20 cellular contexts compared by ENCODE assay signal in genomic region chrX:16745659-16746058, GRCh38. TPM values are rescaled to one million over a fixed set of nuclear protein-coding genes. Genes with fewer than 3 reads are reported as not detected.
DNase-seq lines count a peak whose midpoint lies in the region; ATAC-seq, FAIRE-seq and TF ChIP-seq lines count a peak whose summit lies in the region.
"Had no signal": no experiment of that assay in that cellular context is flagged by ENCODE, and none has a peak within 500 bp of the region (broad histone marks: within the 10 kb centered on the region; RNA-seq: fewer than 3 reads in every experiment).

No MANE protein-coding gene starts in this region.

- 12% methylated on average over 3 of the region's 5 CpGs for WGBS in HepG2 (ENCODE audit: low lambda C conversion rate)

- intact Hi-C loops in HepG2 (cut with micrococcal nuclease; ENCODE audit: unreplicated experiment) = loop anchor here (1.0 kb wide), 1 partner anchor 25 kb away; no protein-coding TSS in a partner anchor

- no peak overlapping the region for H2AFZ ChIP-seq in HepG2 (ENCODE audit: low read length)

- H3K4me2 ChIP-seq in HepG2 (ENCODE audit: low read depth, low read length) = peak overlapping the region; percentile 53; the same call in 1 of the 2 replicates

- no peaks in the 10 kb centered on the region for H3K9me3 ChIP-seq in HepG2 (ENCODE audit: low read length)
- H3K9me3 ChIP-seq: BE2C, HAP-1, SJCRH30 had no signal

- peaks cover 5% of the 10 kb centered on the region; the same call in 1 of the 2 replicates for H4K20me1 ChIP-seq in HepG2 (ENCODE audit: insufficient read depth, low read length)

- ATAC-seq in HepG2 (peak; percentile 87), HG03457 (IDR thresholded peaks at IDR 0.05; ENCODE audit: unreplicated experiment) (no peak)
- ATAC-seq: GM12878 had no signal

- DNase-seq in NCI-H2029 treated with DMSO at 0.1 percent for 48 hours (lab: John Stamatoyannopoulos, UW) (peak; percentile 2), NCI-H2029 (lab: John Stamatoyannopoulos, UW) (no peak), DMS53 (lab: John Stamatoyannopoulos, UW) (peak; percentile 63), NCI-H2227 treated with DMSO at 0.1 percent for 48 hours (lab: John Stamatoyannopoulos, UW) (peak; percentile 47), HepG2 (ENCODE audit: low spot score) (peak; percentile 73), GM10266 (ENCODE audit: extremely low spot score) (no peak), NCI-H82 (lab: John Stamatoyannopoulos, UW) (no peak)
- DNase-seq: BE2C; CD4-positive, CD25-positive, alpha-beta regulatory T cell; COR-L47; GF-D8; IMR-90; NCI-H1694 treated with DMSO at 0.1 percent for 48 hours; NCI-H2171 treated with DMSO at 0.1 percent for 48 hours; SJCRH30 had no signal

- peak in 1 of 2 experiments; percentile 45; a peak in 2 of 4 replicates for TF ChIP-seq EP300 in HepG2 (IDR thresholded peaks at IDR 0.05; ENCODE audit: low read depth in 2 of 2, low read length in 2 of 2)
- no peak for TF ChIP-seq EP300 in HepG2 (CRISPR knock-in tag; IDR thresholded peaks at IDR 0.05; ENCODE audit: borderline replicate concordance)

- CTCF ChIA-PET in HepG2 (lab: Yijun Ruan, JAX; ENCODE audit: low intra/inter-chr PET ratio, low total read pairs) = no interaction called here

- H3K27me3 ChIP-seq in HepG2 (ENCODE audit: control insufficient read depth in 1 of 2, insufficient read depth in 2 of 2, low read length in 2 of 2) = no peaks in the 10 kb centered on the region
- H3K27me3 ChIP-seq: BE2C, SJCRH30 had no signal

- no TSS peak for BruUV-seq in HepG2 (replicated peaks; lab: Mats Ljungman, UMichigan)

- no peak overlapping the region for H3K9ac ChIP-seq in HepG2 (ENCODE audit: insufficient read depth, low read depth, low read length)

- in situ Hi-C loops in HepG2 (cut with HindIII; ENCODE audit: extremely low pct_ligation_motif_present, low pct_unique_long_range_greater_than_20kb) = no loop called here

- peak; percentile 96 for FAIRE-seq in HepG2 (lab: Jason Lieb, UNC)
- FAIRE-seq: A204.1, GM12878 had no signal

- TF ChIP-seq CTCF in HepG2 (CRISPR knock-in tag; IDR thresholded peaks at IDR 0.05) (no peak), GM10266 (IDR thresholded peaks at IDR 0.05; ENCODE audit: control insufficient read depth, insufficient read depth, low read depth, missing control alignments) (no peak)

- H3K27ac ChIP-seq in HepG2 (ENCODE audit: extremely low read length, insufficient read depth, low read length) = no peak overlapping the region
- H3K27ac ChIP-seq: HL-60, SJCRH30 had no signal

- H3K4me1 ChIP-seq in HepG2 (ENCODE audit: insufficient read depth, low read length) = peaks cover 18% of the 10 kb centered on the region
- H3K4me1 ChIP-seq: BE2C, HAP-1, SJCRH30 had no signal

- H3K79me2 ChIP-seq in HepG2 (ENCODE audit: insufficient read depth, low read length) = no peaks in the 10 kb centered on the region

- TF ChIP-seq RAD21 in HepG2 (CRISPR knock-in tag; IDR thresholded peaks at IDR 0.05) = no peak

- TF ChIP-seq POLR2A in HepG2 (IDR thresholded peaks at IDR 0.05; ENCODE audit: insufficient read depth in 1 of 2, low read depth in 2 of 2, low read length in 2 of 2) = no peak

- POLR2A ChIA-PET in HepG2 (lab: Yijun Ruan, JAX) = interaction anchor here (0.6 to 4.9 kb wide), 4 partner anchors 24 to 33 kb away, joined by 4 to 28 read pairs (median 14); partner anchors contain the start of genes CTPS2 and SYAP1

- peaks cover 0 to 15% of the 10 kb centered on the region in 2 experiments; a peak in 2 of 5 replicates for H3K36me3 ChIP-seq in HepG2 (replicated peaks in 1 of 2; ENCODE audit: control insufficient read depth in 1 of 2, insufficient read depth in 2 of 2, low read length in 2 of 2)

- H3K4me3 ChIP-seq in HepG2 (replicated peaks in 1 of 3; ENCODE audit: insufficient read depth in 1 of 3, low read depth in 2 of 3, low read length in 3 of 3) = no peak overlapping the region
- H3K4me3 ChIP-seq: GM12878, HAP-1, SJCRH30 had no signal

TF ChIP-seq in HepG2, 621 proteins besides CTCF, POLR2A, EP300 and RAD21 (continues in another document):
- TF ChIP-seq KAT8 (CRISPR knock-in tag; IDR thresholded peaks at IDR 0.05) (no peak), TCF7 (IDR thresholded peaks at IDR 0.05; ENCODE audit: low read depth) (peak; percentile 42; the same call in 1 of the 2 replicates)

RNA-seq across cellular contexts. Expression of gene SYAP1, which starts 26.2 kb away (rescaled TPM):
- total RNA-seq in HepG2 (2016; rRNA removed; fragmentation: Illumina TruSeq; extraction: Trizol) = 18.5 and 25.3 TPM in 2 replicates
- 1.8 and 2.4 TPM in 2 replicates for total RNA-seq in HepG2 (2016; cell fraction: cytosol; rRNA removed; fragmentation: Illumina TruSeq; extraction: Trizol; ENCODE audit: low read depth)
- total RNA-seq in HepG2 (2016; cell fraction: insoluble cytoplasmic fraction; rRNA removed; fragmentation: Illumina TruSeq; extraction: Trizol) = 17.7 and 30.0 TPM in 2 replicates
- total RNA-seq in HepG2 (2016; cell fraction: membrane; rRNA removed; fragmentation: Illumina TruSeq; extraction: Trizol) = 6.9 and 7.3 TPM in 2 replicates
- total RNA-seq in HepG2 (2016; cell fraction: nucleus; rRNA removed; fragmentation: Illumina TruSeq; extraction: Trizol) = 10.0 and 11.8 TPM in 2 replicates
- polyA plus RNA-seq in HepG2 (2011; rRNA removed) = 4.3 and 4.9 TPM in 2 replicates
- polyA plus RNA-seq in HepG2 (2011; cell fraction: cytosol; rRNA removed) = 4.1 and 4.7 TPM in 2 replicates
- 1.4 and 2.1 TPM in 2 replicates for polyA plus RNA-seq in HepG2 (2011; cell fraction: nucleus; rRNA removed)
- 9.0 and 13.4 TPM in 2 replicates for polyA plus RNA-seq in HepG2 (2012)
- polyA plus RNA-seq in HepG2 (2016; cell fraction: cytosol; fragmentation: Illumina TruSeq; extraction: Trizol; ENCODE audit: low read depth) = 2.0 and 2.2 TPM in 2 replicates
- polyA plus RNA-seq in HepG2 (2016; cell fraction: insoluble cytoplasmic fraction; fragmentation: Illumina TruSeq; extraction: Trizol; ENCODE audit: low read depth) = 29.4 TPM in 2 replicates
- 4.6 and 4.9 TPM in 2 replicates for polyA plus RNA-seq in HepG2 (2016; cell fraction: membrane; fragmentation: Illumina TruSeq; extraction: Trizol; ENCODE audit: low read depth)
- 10.1 and 12.0 TPM in 2 replicates for polyA plus RNA-seq in HepG2 (2016; cell fraction: nucleus; fragmentation: Illumina TruSeq; extraction: Trizol; ENCODE audit: insufficient read depth, low read depth)
- 3.2 and 10.1 TPM in 2 replicates for polyA minus RNA-seq in HepG2 (2011; rRNA and poly(A)+ RNA removed; ENCODE audit: low replicate concordance)
- polyA minus RNA-seq in HepG2 (2011; cell fraction: cytosol; rRNA and poly(A)+ RNA removed) = 3.6 and 4.2 TPM in 2 replicates
- 5.7 and 5.9 TPM in 2 replicates for polyA minus RNA-seq in HepG2 (2011; cell fraction: nucleus; rRNA and poly(A)+ RNA removed)

RNA-seq across cellular contexts. Expression of gene CTPS2, which starts 33.2 kb away (rescaled TPM):
- total RNA-seq in HepG2 (2016; rRNA removed; fragmentation: Illumina TruSeq; extraction: Trizol) = 26.1 and 32.2 TPM in 2 replicates
- total RNA-seq in HepG2 (2016; cell fraction: cytosol; rRNA removed; fragmentation: Illumina TruSeq; extraction: Trizol; ENCODE audit: low read depth) = 5.7 and 7.5 TPM in 2 replicates
- 23.8 and 33.8 TPM in 2 replicates for total RNA-seq in HepG2 (2016; cell fraction: insoluble cytoplasmic fraction; rRNA removed; fragmentation: Illumina TruSeq; extraction: Trizol)
- 10.1 and 10.8 TPM in 2 replicates for total RNA-seq in HepG2 (2016; cell fraction: membrane; rRNA removed; fragmentation: Illumina TruSeq; extraction: Trizol)
- total RNA-seq in HepG2 (2016; cell fraction: nucleus; rRNA removed; fragmentation: Illumina TruSeq; extraction: Trizol) = 23.4 and 23.8 TPM in 2 replicates
- polyA plus RNA-seq in HepG2 (2011; rRNA removed) = 8.3 and 10.3 TPM in 2 replicates
- polyA plus RNA-seq in HepG2 (2011; cell fraction: cytosol; rRNA removed) = 5.8 and 7.1 TPM in 2 replicates
- polyA plus RNA-seq in HepG2 (2011; cell fraction: nucleus; rRNA removed) = 7.3 and 8.8 TPM in 2 replicates
- polyA plus RNA-seq in HepG2 (2012) = 11.7 and 14.7 TPM in 2 replicates
- 2.5 TPM in 2 replicates for polyA plus RNA-seq in HepG2 (2016; cell fraction: cytosol; fragmentation: Illumina TruSeq; extraction: Trizol; ENCODE audit: low read depth)
- polyA plus RNA-seq in HepG2 (2016; cell fraction: insoluble cytoplasmic fraction; fragmentation: Illumina TruSeq; extraction: Trizol; ENCODE audit: low read depth) = 26.9 and 27.1 TPM in 2 replicates
- 6.7 and 8.0 TPM in 2 replicates for polyA plus RNA-seq in HepG2 (2016; cell fraction: membrane; fragmentation: Illumina TruSeq; extraction: Trizol; ENCODE audit: low read depth)
- 34.0 and 40.8 TPM in 2 replicates for polyA plus RNA-seq in HepG2 (2016; cell fraction: nucleus; fragmentation: Illumina TruSeq; extraction: Trizol; ENCODE audit: insufficient read depth, low read depth)
- 10.5 and 22.3 TPM in 2 replicates for polyA minus RNA-seq in HepG2 (2011; rRNA and poly(A)+ RNA removed; ENCODE audit: low replicate concordance)
- 11.4 and 11.9 TPM in 2 replicates for polyA minus RNA-seq in HepG2 (2011; cell fraction: cytosol; rRNA and poly(A)+ RNA removed)
- polyA minus RNA-seq in HepG2 (2011; cell fraction: nucleus; rRNA and poly(A)+ RNA removed) = 21.0 and 28.7 TPM in 2 replicates

RNA-seq across cellular contexts. Expression of gene TXLNG, which starts 40.6 kb away (rescaled TPM):
- total RNA-seq in HepG2 (2016; rRNA removed; fragmentation: Illumina TruSeq; extraction: Trizol) = 13.1 and 17.8 TPM in 2 replicates
- total RNA-seq in HepG2 (2016; cell fraction: cytosol; rRNA removed; fragmentation: Illumina TruSeq; extraction: Trizol; ENCODE audit: low read depth) = 1.6 and 2.4 TPM in 2 replicates
- 13.0 and 18.0 TPM in 2 replicates for total RNA-seq in HepG2 (2016; cell fraction: insoluble cytoplasmic fraction; rRNA removed; fragmentation: Illumina TruSeq; extraction: Trizol)
- total RNA-seq in HepG2 (2016; cell fraction: membrane; rRNA removed; fragmentation: Illumina TruSeq; extraction: Trizol) = 6.0 and 6.6 TPM in 2 replicates
- 9.1 and 10.1 TPM in 2 replicates for total RNA-seq in HepG2 (2016; cell fraction: nucleus; rRNA removed; fragmentation: Illumina TruSeq; extraction: Trizol)
- polyA plus RNA-seq in HepG2 (2011; rRNA removed) = 13.4 and 15.5 TPM in 2 replicates
- 6.4 and 10.9 TPM in 2 replicates for polyA plus RNA-seq in HepG2 (2011; cell fraction: cytosol; rRNA removed)
- polyA plus RNA-seq in HepG2 (2011; cell fraction: nucleus; rRNA removed) = 7.6 and 12.0 TPM in 2 replicates
- 11.8 and 13.5 TPM in 2 replicates for polyA plus RNA-seq in HepG2 (2012)
- 0.61 and 0.70 TPM in 2 replicates for polyA plus RNA-seq in HepG2 (2016; cell fraction: cytosol; fragmentation: Illumina TruSeq; extraction: Trizol; ENCODE audit: low read depth)
- polyA plus RNA-seq in HepG2 (2016; cell fraction: insoluble cytoplasmic fraction; fragmentation: Illumina TruSeq; extraction: Trizol; ENCODE audit: low read depth) = 18.7 and 19.3 TPM in 2 replicates
- 2.4 and 3.2 TPM in 2 replicates for polyA plus RNA-seq in HepG2 (2016; cell fraction: membrane; fragmentation: Illumina TruSeq; extraction: Trizol; ENCODE audit: low read depth)
- 18.0 and 18.4 TPM in 2 replicates for polyA plus RNA-seq in HepG2 (2016; cell fraction: nucleus; fragmentation: Illumina TruSeq; extraction: Trizol; ENCODE audit: insufficient read depth, low read depth)
- 5.1 and 21.6 TPM in 2 replicates for polyA minus RNA-seq in HepG2 (2011; rRNA and poly(A)+ RNA removed; ENCODE audit: low replicate concordance)
- polyA minus RNA-seq in HepG2 (2011; cell fraction: cytosol; rRNA and poly(A)+ RNA removed) = 6.6 and 8.6 TPM in 2 replicates
- polyA minus RNA-seq in HepG2 (2011; cell fraction: nucleus; rRNA and poly(A)+ RNA removed) = 8.1 and 11.6 TPM in 2 replicates

Comparison
In these comparisons a context has a peak if more than half of its experiments do, and no peak if none do; other contexts are left out.
1. DNase-seq: peak in NCI-H2029 treated with DMSO at 0.1 percent for 48 hours (single experiment), DMS53 (single experiment), NCI-H2227 treated with DMSO at 0.1 percent for 48 hours (single experiment) and HepG2 (single experiment); none in NCI-H2029 (single experiment), GM10266 (single experiment) and NCI-H82 (single experiment).